9 cellular contexts compared by ENCODE assay signal in genomic region chr12:49369723-49370145, GRCh38. TPM values are rescaled to one million over a fixed set of nuclear protein-coding genes. Genes with fewer than 3 reads are reported as not detected.
DNase-seq lines count a peak whose midpoint lies in the region; ATAC-seq, FAIRE-seq and TF ChIP-seq lines count a peak whose summit lies in the region.
"Had no signal": no experiment of that assay in that cellular context is flagged by ENCODE, and none has a peak within 500 bp of the region (broad histone marks: within the 10 kb centered on the region; RNA-seq: fewer than 3 reads in every experiment).

No MANE protein-coding gene starts in this region.

- H3K9me3 Mint-ChIP-seq in endothelial cell (ENCODE audit: unreplicated experiment): no peaks in the 10 kb centered on the region

- peaks cover 9% of the 10 kb centered on the region for H3K36me3 Mint-ChIP-seq in endothelial cell (ENCODE audit: low read depth, unreplicated experiment)

- POLR2A ChIA-PET in RWPE1 (lab: Yijun Ruan, JAX; ENCODE audit: low non-redundant PET): no interaction called here

- FAIRE-seq in GM19239 (lab: Jason Lieb, UNC): peak; percentile 87

- peaks cover 6% of the 10 kb centered on the region for H3K27me3 Mint-ChIP-seq in endothelial cell (ENCODE audit: unreplicated experiment)

- CTCF ChIA-PET in RWPE1 (lab: Yijun Ruan, JAX): interaction anchor here (1.1 to 1.6 kb wide), 3 partner anchors 11 to 28 kb away, joined by 3 to 6 read pairs (median 4); no protein-coding TSS in a partner anchor

- peaks cover 33% of the 10 kb centered on the region for H3K4me1 Mint-ChIP-seq in endothelial cell (ENCODE audit: unreplicated experiment)

- peak overlapping the region; percentile 17 for H3K4me3 ChIP-seq in retinal pigment epithelial cell (ENCODE audit: low read length)

- H3K4me3 Mint-ChIP-seq in endothelial cell (ENCODE audit: unreplicated experiment): no peak overlapping the region

- ATAC-seq in HG03432 (IDR thresholded peaks at IDR 0.05; ENCODE audit: unreplicated experiment): peak; percentile 48

- DNase-seq in EL: peak; percentile 53
- no peak for DNase-seq in GM19239 (ENCODE audit: insufficient read length, low spot score)
- no peak for DNase-seq in RWPE1 (ENCODE audit: low spot score)
- peak; percentile 41 for DNase-seq in endothelial cell (ENCODE audit: low spot score)
- no peak for DNase-seq in retinal pigment epithelial cell (ENCODE audit: low read depth)
- DNase-seq in CD1c-positive myeloid dendritic cell (ENCODE audit: extremely low spot score): no peak
- DNase-seq in activated gamma-delta T cell (lab: John Stamatoyannopoulos, UW): no peak

- TF ChIP-seq CTCF in RWPE1 (conservative IDR thresholded peaks at IDR 0.05; ENCODE audit: low read depth): peak; percentile 21; the same call in 1 of the 2 replicates
- peak; percentile 49 for TF ChIP-seq CTCF in endothelial cell (IDR thresholded peaks at IDR 0.05; ENCODE audit: unreplicated experiment)
- TF ChIP-seq CTCF in retinal pigment epithelial cell (conservative IDR thresholded peaks at IDR 0.05; ENCODE audit: low read depth, low read length): peak; percentile 39

- H3K27ac ChIP-seq in RWPE1: no peak overlapping the region

- H3K27ac Mint-ChIP-seq in endothelial cell (ENCODE audit: unreplicated experiment): no peak overlapping the region

RNA-seq across cellular contexts. Expression of gene SPATS2, which starts 2.5 kb away (rescaled TPM):
- total RNA-seq in endothelial cell (ENCODE audit: unreplicated experiment): 37.3 TPM

RNA-seq across cellular contexts. Expression of gene DNAJC22, which starts 23.0 kb away (rescaled TPM):
- 1.8 TPM for total RNA-seq in endothelial cell (ENCODE audit: unreplicated experiment)

RNA-seq across cellular contexts. Expression of gene C1QL4, which starts 32.7 kb away (rescaled TPM):
- total RNA-seq in endothelial cell (ENCODE audit: unreplicated experiment): not detected
- total RNA-seq: subcutaneous adipose tissue had no signal

RNA-seq across cellular contexts. Expression of gene TROAP, which starts 46.7 kb away (rescaled TPM):
- total RNA-seq in endothelial cell (ENCODE audit: unreplicated experiment): 12.4 TPM

Comparison
In these comparisons a context has a peak if more than half of its experiments do, and no peak if none do; other contexts are left out.
1. DNase-seq: peak in EL (single experiment) and endothelial cell (single experiment); none in GM19239 (single experiment), RWPE1 (single experiment), retinal pigment epithelial cell (single experiment), CD1c-positive myeloid dendritic cell (single experiment) and activated gamma-delta T cell (single experiment).
2. Peak in every context shown above with its lines, with median percentiles within 50 percentile points of each other: CTCF ChIP-seq.